In genomic region chr19:944171-944567, GRCh38 we compare ENCODE assay signal across 1 cellular context.
TF ChIP-seq lines count a peak whose summit lies in the region.

No MANE protein-coding gene starts in this region.

TF ChIP-seq in K562, 482 proteins besides CTCF, POLR2A, EP300 and RAD21 (continued from another document and continues in another):
- no peak; the same call in 1 of the 2 replicates for TF ChIP-seq AFF4 (CRISPR knock-in tag; IDR thresholded peaks at IDR 0.05)
- TF ChIP-seq HDGF (IDR thresholded peaks at IDR 0.05), result peak; percentile 73; the same call in 1 of the 2 replicates
- TF ChIP-seq ETV5 (CRISPR knock-in tag; IDR thresholded peaks at IDR 0.05; ENCODE audit: low read depth), result 0 out of 2 replicates have a peak, but pooled peaks have one; percentile 46
- TF ChIP-seq BHLHE40 (IDR thresholded peaks at IDR 0.05; ENCODE audit: low read length), result peak; percentile 92
- TF ChIP-seq EZH2 (IDR thresholded peaks at IDR 0.05; ENCODE audit: borderline replicate concordance, low read depth, low read length), result no peak
- peak; percentile 51; the same call in 1 of the 2 replicates for TF ChIP-seq ZNF589 (CRISPR knock-in tag; IDR thresholded peaks at IDR 0.05; ENCODE audit: low read depth)
- peak; percentile 83; the same call in 1 of the 2 replicates for TF ChIP-seq MTA1 (IDR thresholded peaks at IDR 0.05; ENCODE audit: borderline replicate concordance)
- no peak for TF ChIP-seq NCOA4 (IDR thresholded peaks at IDR 0.05; ENCODE audit: partially characterized antibody)
- TF ChIP-seq CREB5 (CRISPR knock-in tag; IDR thresholded peaks at IDR 0.05), result no peak
- TF ChIP-seq KLF16 (IDR thresholded peaks at IDR 0.05), result peak; percentile 84
- no peak for TF ChIP-seq PHTF2 (CRISPR knock-in tag; IDR thresholded peaks at IDR 0.05)
- no peak for TF ChIP-seq ZKSCAN3 (CRISPR knock-in tag; IDR thresholded peaks at IDR 0.05)
- TF ChIP-seq ZKSCAN1 (IDR thresholded peaks at IDR 0.05; ENCODE audit: low read depth, low read length), result peak; percentile 77
- peak; percentile 82 for TF ChIP-seq HES1 (IDR thresholded peaks at IDR 0.05; ENCODE audit: low read depth)
- no peak for TF ChIP-seq PBX2 (CRISPR knock-in tag; IDR thresholded peaks at IDR 0.05; ENCODE audit: low read depth)
- no peak for TF ChIP-seq PBX2 (tag; conservative IDR thresholded peaks at IDR 0.05; ENCODE audit: low read depth)
- peak; percentile 78 to 88; a peak in 3 of 4 replicates for TF ChIP-seq SIN3A (IDR thresholded peaks at IDR 0.05; ENCODE audit: borderline replicate concordance in 2 of 2, control insufficient read depth in 1 of 2, low read depth in 2 of 2, low read length in 2 of 2)
- peak; percentile 81 to 84; a peak in 3 of 4 replicates for TF ChIP-seq ARNT (IDR thresholded peaks at IDR 0.05)
- TF ChIP-seq DLX4 (CRISPR knock-in tag; IDR thresholded peaks at IDR 0.05), result no peak
- peak; percentile 86 for TF ChIP-seq TOE1 (IDR thresholded peaks at IDR 0.05; ENCODE audit: borderline replicate concordance)
- 0 out of 2 replicates have a peak, but pooled peaks have one; percentile 47 for TF ChIP-seq TOE1 (CRISPR knock-in tag; IDR thresholded peaks at IDR 0.05; ENCODE audit: borderline replicate concordance, low read depth)
- 0 out of 2 replicates have a peak, but pooled peaks have one; percentile 5 for TF ChIP-seq ZBTB26 (CRISPR knock-in tag; IDR thresholded peaks at IDR 0.05)
- TF ChIP-seq GTF2F1 (IDR thresholded peaks at IDR 0.05; ENCODE audit: low read depth, low read length), result no peak
- peak; percentile 87 to 96 for TF ChIP-seq MNT (conservative IDR thresholded peaks at IDR 0.05)
- peak; percentile 38 for TF ChIP-seq SMAD1 (IDR thresholded peaks at IDR 0.05; ENCODE audit: low read depth, low read length, partially characterized antibody)
- TF ChIP-seq ZNF609 (CRISPR knock-in tag; IDR thresholded peaks at IDR 0.05; ENCODE audit: borderline replicate concordance), result peak; percentile 93
- no peak for TF ChIP-seq ZNF551 (CRISPR knock-in tag; IDR thresholded peaks at IDR 0.05)
- peak; percentile 72 for TF ChIP-seq BRD9 (IDR thresholded peaks at IDR 0.05; ENCODE audit: low read depth, partially characterized antibody)
- TF ChIP-seq RBM14 (IDR thresholded peaks at IDR 0.05; ENCODE audit: borderline replicate concordance, insufficient read depth, low read depth, low read length), result 0 out of 2 replicates have a peak, but pooled peaks have one; percentile 6
- no peak for TF ChIP-seq EWSR1 (IDR thresholded peaks at IDR 0.05; ENCODE audit: borderline replicate concordance, low read depth, partially characterized antibody)
- no peak; the same call in 1 of the 2 replicates for TF ChIP-seq KLF6 (CRISPR knock-in tag; IDR thresholded peaks at IDR 0.05; ENCODE audit: borderline replicate concordance)
- TF ChIP-seq NEUROD1 (IDR thresholded peaks at IDR 0.05; ENCODE audit: borderline replicate concordance, low read depth, low read length, partially characterized antibody), result peak; percentile 70
- TF ChIP-seq TRIM28 (IDR thresholded peaks at IDR 0.05), result 0 out of 2 replicates have a peak, but pooled peaks have one; percentile 44
- TF ChIP-seq E2F3 (CRISPR knock-in tag; IDR thresholded peaks at IDR 0.05), result 0 out of 2 replicates have a peak, but pooled peaks have one; percentile 21
- no peak for TF ChIP-seq ZNF408 (CRISPR knock-in tag; IDR thresholded peaks at IDR 0.05; ENCODE audit: low read depth)
- TF ChIP-seq ZNF24 (IDR thresholded peaks at IDR 0.05), result peak; percentile 47; the same call in 1 of the 2 replicates
- TF ChIP-seq PREB (CRISPR knock-in tag; IDR thresholded peaks at IDR 0.05), result no peak
- TF ChIP-seq ID3 (CRISPR knock-in tag; IDR thresholded peaks at IDR 0.05), result no peak
- TF ChIP-seq ID3 (tag; IDR thresholded peaks at IDR 0.05), result peak; percentile 75; the same call in 1 of the 2 replicates
- TF ChIP-seq ZNF217 (CRISPR knock-in tag; IDR thresholded peaks at IDR 0.05), result 0 out of 2 replicates have a peak, but pooled peaks have one; percentile 72
- no peak for TF ChIP-seq ZNF445 (CRISPR knock-in tag; IDR thresholded peaks at IDR 0.05; ENCODE audit: low read depth)
